In genomic region chr1:36323636-36324321, GRCh38 we compare ENCODE assay signal across 8 cellular contexts. TPM values are rescaled to one million over a fixed set of nuclear protein-coding genes. Genes with fewer than 3 reads are reported as not detected.
DNase-seq lines count a peak whose midpoint lies in the region; ATAC-seq and TF ChIP-seq lines count a peak whose summit lies in the region.

Gene EVA1B, minus strand, starts transcription at chr1:36323645. Its CDS starts 608 bp downstream, at chr1:36323037.

- H3K4me3 ChIP-seq in fibroblast of villous mesenchyme (ENCODE audit: low read depth, low read length): peak within 1 kb of the TSS; percentile 82

- TF ChIP-seq CTCF in fibroblast of villous mesenchyme (IDR thresholded peaks at IDR 0.05; ENCODE audit: insufficient read depth, low read depth, low read length): no peak
- TF ChIP-seq CTCF in nephron (IDR thresholded peaks at IDR 0.05; ENCODE audit: unreplicated experiment in 3 of 3): no peak

- peak within 1 kb of the TSS; percentile 80 for H3K4me3 Mint-ChIP-seq in activated T-helper 1 cell treated with anti-CD3 and anti-CD28 coated beads, Interleukin-12 subunit alpha, Interleukin-12 subunit beta, Interleukin-2, Interleukin-4 antibody, amounts not matched to agents 30 ng/mL and 10 ng/mL and 1 ng/mL, durations not matched to agents 14 hours and 24 hours and 36 hours
- H3K4me3 Mint-ChIP-seq in nephron: peak within 1 kb of the TSS; percentile 90 to 93 (median 91)

- no peaks in the 10 kb centered on the region for H3K9me3 Mint-ChIP-seq in activated T-helper 1 cell treated with anti-CD3 and anti-CD28 coated beads, Interleukin-12 subunit alpha, Interleukin-12 subunit beta, Interleukin-2, Interleukin-4 antibody, amounts not matched to agents 30 ng/mL and 10 ng/mL and 1 ng/mL, durations not matched to agents 14 hours and 24 hours and 36 hours
- H3K9me3 Mint-ChIP-seq in nephron: no peaks in the 10 kb centered on the region

- H3K4me1 Mint-ChIP-seq in activated T-helper 1 cell treated with anti-CD3 and anti-CD28 coated beads, Interleukin-12 subunit alpha, Interleukin-12 subunit beta, Interleukin-2, Interleukin-4 antibody, amounts not matched to agents 30 ng/mL and 10 ng/mL and 1 ng/mL, durations not matched to agents 14 hours and 24 hours and 36 hours (ENCODE audit: low read depth): peaks cover 31% of the 10 kb centered on the region
- peaks cover 55% of the 10 kb centered on the region for H3K4me1 Mint-ChIP-seq in nephron

- DNase-seq in AG20443 (ENCODE audit: low spot score): peak; percentile 90
- DNase-seq in NCI-H69 (lab: John Stamatoyannopoulos, UW): peak; percentile 64
- DNase-seq in activated T-helper 1 cell treated with anti-CD3 and anti-CD28 coated beads, Interleukin-12 subunit alpha, Interleukin-12 subunit beta, Interleukin-2, Interleukin-4 antibody, amounts not matched to agents 30 ng/mL and 10 ng/mL and 1 ng/mL, durations not matched to agents 14 hours and 24 hours and 36 hours (ENCODE audit: low spot score): peak; percentile 60
- DNase-seq in fibroblast of villous mesenchyme (ENCODE audit: low read depth): peak; percentile 91
- no peak for DNase-seq in NCI-H2196 (lab: John Stamatoyannopoulos, UW; ENCODE audit: unreplicated experiment)
- no peak for DNase-seq in MV-4-11 (lab: John Stamatoyannopoulos, UW)

- H3K27ac Mint-ChIP-seq in activated T-helper 1 cell treated with anti-CD3 and anti-CD28 coated beads, Interleukin-12 subunit alpha, Interleukin-12 subunit beta, Interleukin-2, Interleukin-4 antibody, amounts not matched to agents 30 ng/mL and 10 ng/mL and 1 ng/mL, durations not matched to agents 14 hours and 24 hours and 36 hours: peak within 1 kb of the TSS; percentile 64
- H3K27ac Mint-ChIP-seq in nephron: peak within 1 kb of the TSS; percentile 99

- ATAC-seq in GM18511 (IDR thresholded peaks at IDR 0.05; ENCODE audit: unreplicated experiment): peak; percentile 50

- H3K36me3 Mint-ChIP-seq in activated T-helper 1 cell treated with anti-CD3 and anti-CD28 coated beads, Interleukin-12 subunit alpha, Interleukin-12 subunit beta, Interleukin-2, Interleukin-4 antibody, amounts not matched to agents 30 ng/mL and 10 ng/mL and 1 ng/mL, durations not matched to agents 14 hours and 24 hours and 36 hours (ENCODE audit: low read depth): peaks cover 2% of the 10 kb centered on the region
- H3K36me3 Mint-ChIP-seq in nephron (ENCODE audit: low read depth): peaks cover 8% of the 10 kb centered on the region

- intact Hi-C loops in activated T-helper 1 cell treated with anti-CD3 and anti-CD28 coated beads, Interleukin-12 subunit alpha, Interleukin-12 subunit beta, Interleukin-2, Interleukin-4 antibody, amounts not matched to agents 30 ng/mL and 10 ng/mL and 1 ng/mL, durations not matched to agents 14 hours and 24 hours and 36 hours (cut with micrococcal nuclease): loop anchor here (1.0 to 5.0 kb wide), 3 partner anchors 16 to 97 kb away; partner anchors contain the start of gene STK40

- H3K27me3 Mint-ChIP-seq in activated T-helper 1 cell treated with anti-CD3 and anti-CD28 coated beads, Interleukin-12 subunit alpha, Interleukin-12 subunit beta, Interleukin-2, Interleukin-4 antibody, amounts not matched to agents 30 ng/mL and 10 ng/mL and 1 ng/mL, durations not matched to agents 14 hours and 24 hours and 36 hours (ENCODE audit: insufficient read depth): peaks cover 6% of the 10 kb centered on the region
- H3K27me3 Mint-ChIP-seq in nephron (ENCODE audit: low read depth): no peaks in the 10 kb centered on the region

RNA-seq across cellular contexts. Expression of gene EVA1B, which starts in this region (rescaled TPM):
- total RNA-seq in activated T-helper 1 cell treated with anti-CD3 and anti-CD28 coated beads, Interleukin-12 subunit alpha, Interleukin-12 subunit beta, Interleukin-2, Interleukin-4 antibody, amounts not matched to agents 30 ng/mL and 10 ng/mL and 1 ng/mL, durations not matched to agents 14 hours and 24 hours and 36 hours: 10.6 and 10.9 TPM in 2 replicates
- total RNA-seq in fibroblast of villous mesenchyme: 191 and 305 TPM in 2 replicates

Comparison
In these comparisons a context has a peak if more than half of its experiments do, and no peak if none do; other contexts are left out.
1. RNA of gene EVA1B (total RNA-seq): 191 to 305 TPM in fibroblast of villous mesenchyme; 10.6 to 10.9 TPM in activated T-helper 1 cell treated with anti-CD3 and anti-CD28 coated beads, Interleukin-12 subunit alpha, Interleukin-12 subunit beta, Interleukin-2, Interleukin-4 antibody, amounts not matched to agents 30 ng/mL and 10 ng/mL and 1 ng/mL, durations not matched to agents 14 hours and 24 hours and 36 hours; every median in the first group is over 10 times any median in the second.
2. DNase-seq: peak in AG20443 (single experiment), NCI-H69 (single experiment), activated T-helper 1 cell treated with anti-CD3 and anti-CD28 coated beads, Interleukin-12 subunit alpha, Interleukin-12 subunit beta, Interleukin-2, Interleukin-4 antibody, amounts not matched to agents 30 ng/mL and 10 ng/mL and 1 ng/mL, durations not matched to agents 14 hours and 24 hours and 36 hours (single experiment) and fibroblast of villous mesenchyme (single experiment); none in NCI-H2196 (single experiment) and MV-4-11 (single experiment).